In the genomic region with DNA sequence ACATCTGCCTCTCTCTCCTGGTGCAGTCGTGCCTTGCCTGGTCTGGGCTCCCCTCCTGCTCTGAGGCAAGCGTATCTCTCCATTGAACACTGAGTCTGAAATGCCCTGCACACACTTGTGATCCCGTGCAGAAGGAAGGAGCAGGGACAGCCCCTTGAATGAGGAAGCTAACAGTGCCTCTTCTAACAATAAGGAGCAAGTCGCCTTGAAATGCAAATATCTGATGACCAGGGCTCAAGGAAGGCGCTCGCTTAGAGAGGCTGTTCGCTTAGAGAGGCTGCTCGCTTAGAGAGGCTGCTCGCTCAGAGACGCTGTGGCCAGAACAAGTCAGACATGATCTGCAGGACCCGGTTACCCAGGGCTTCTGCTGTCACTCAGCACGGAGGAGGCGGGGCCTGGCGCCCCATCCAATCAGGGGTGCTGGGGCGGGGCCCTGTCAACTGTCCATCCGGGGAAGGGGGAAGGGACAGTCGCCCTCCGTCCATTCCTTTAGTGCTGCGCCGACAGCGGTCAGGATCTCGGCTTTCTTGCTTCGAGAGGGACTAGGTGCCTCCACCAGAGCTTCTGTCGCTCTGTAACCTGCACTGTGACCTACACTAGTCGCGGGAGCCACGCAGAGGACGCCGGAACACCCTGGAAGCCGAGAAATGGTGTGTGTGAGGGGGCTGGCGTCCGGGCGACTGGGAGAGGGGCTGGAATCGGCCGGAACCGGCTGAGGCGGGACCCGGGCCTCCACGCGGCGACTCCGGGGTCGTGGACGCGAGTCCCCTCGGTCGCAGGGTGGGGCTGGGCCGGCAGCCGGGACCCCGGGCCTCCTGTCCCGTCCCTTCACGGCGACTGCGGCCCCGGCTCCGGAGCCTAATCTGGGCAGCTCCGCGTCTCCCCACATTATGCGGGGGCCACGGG, we compare ENCODE assay signal across 1 cellular context.
TF ChIP-seq lines count a peak whose summit lies in the region.

A gene (plus strand): TSS at position 473 of the 906 bp plus-strand sequence. CDS start 175 bp downstream, at position 648.

TF ChIP-seq in H1, 55 proteins besides CTCF, POLR2A, EP300 and RAD21:
- TF ChIP-seq RNF2 (IDR thresholded peaks at IDR 0.05; ENCODE audit: borderline replicate concordance, low read depth, low read length, missing control alignments, poor library complexity, severe bottlenecking) (no peak), BCL11A (IDR thresholded peaks at IDR 0.05; ENCODE audit: low read depth in 2 of 2, low read length in 2 of 2) (no peak), TAF7 (optimal IDR thresholded peaks at IDR 0.05; ENCODE audit: borderline replicate concordance, low read depth, low read length) (peak; percentile 32), CHD2 (IDR thresholded peaks at IDR 0.05; ENCODE audit: low read length) (peak; percentile 52; the same call in 1 of the 2 replicates), BRCA1 (IDR thresholded peaks at IDR 0.05; ENCODE audit: low read depth, low read length) (no peak), PHF8 (conservative IDR thresholded peaks at IDR 0.05; ENCODE audit: low read depth, low read length) (peak; percentile 66), SP4 (IDR thresholded peaks at IDR 0.05; ENCODE audit: low read length) (peak; percentile 82; the same call in 1 of the 2 replicates), TBP (IDR thresholded peaks at IDR 0.05; ENCODE audit: low read depth, low read length) (peak; percentile 69), KDM4A (IDR thresholded peaks at IDR 0.05; ENCODE audit: low read depth, low read length, severe bottlenecking) (peak; percentile 75), ASH2L (IDR thresholded peaks at IDR 0.05; ENCODE audit: low read length) (peak; percentile 7), POLR2AphosphoS5 (IDR thresholded peaks at IDR 0.05; ENCODE audit: low read depth, low read length) (0 out of 2 replicates have a peak, but pooled peaks have one; percentile 37), TAF1 (IDR thresholded peaks at IDR 0.05; ENCODE audit: low read depth, low read length) (peak; percentile 79; the same call in 1 of the 2 replicates), JUN (IDR thresholded peaks at IDR 0.05; ENCODE audit: low read depth, low read length) (no peak), MAFK (IDR thresholded peaks at IDR 0.05; ENCODE audit: low read depth, low read length) (no peak), BACH1 (IDR thresholded peaks at IDR 0.05; ENCODE audit: low read length) (no peak), CEBPB (IDR thresholded peaks at IDR 0.05; ENCODE audit: low read depth, low read length) (no peak), SAP30 (IDR thresholded peaks at IDR 0.05; ENCODE audit: insufficient read depth, insufficient replicate concordance, low read length) (no peak), CTBP2 (IDR thresholded peaks at IDR 0.05; ENCODE audit: borderline replicate concordance, insufficient read depth, insufficient read length, low read length) (peak; percentile 44), NRF1 (IDR thresholded peaks at IDR 0.05; ENCODE audit: low read depth, low read length) (no peak), EZH2 (IDR thresholded peaks at IDR 0.05; ENCODE audit: low read depth, low read length, severe bottlenecking) (no peak), FOSL1 (IDR thresholded peaks at IDR 0.05; ENCODE audit: insufficient read depth, low read depth, low read length) (no peak), GTF2F1 (IDR thresholded peaks at IDR 0.05; ENCODE audit: borderline replicate concordance, low read depth, low read length) (no peak), SP1 (IDR thresholded peaks at IDR 0.05; ENCODE audit: low read depth, low read length) (peak; percentile 85), SRF (IDR thresholded peaks at IDR 0.05; ENCODE audit: low read depth, low read length) (no peak), ZNF274 (IDR thresholded peaks at IDR 0.05; ENCODE audit: borderline replicate concordance, extremely low read depth, low read length) (no peak)
- TF ChIP-seq, protein P1, sequence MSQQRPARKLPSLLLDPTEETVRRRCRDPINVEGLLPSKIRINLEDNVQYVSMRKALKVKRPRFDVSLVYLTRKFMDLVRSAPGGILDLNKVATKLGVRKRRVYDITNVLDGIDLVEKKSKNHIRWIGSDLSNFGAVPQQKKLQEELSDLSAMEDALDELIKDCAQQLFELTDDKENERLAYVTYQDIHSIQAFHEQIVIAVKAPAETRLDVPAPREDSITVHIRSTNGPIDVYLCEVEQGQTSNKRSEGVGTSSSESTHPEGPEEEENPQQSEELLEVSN (IDR thresholded peaks at IDR 0.05) = peak; percentile 59
